24 cellular contexts compared by ENCODE assay signal in genomic region chr5:31755299-31756053, GRCh38.
"Had no signal": no experiment of that assay in that cellular context is flagged by ENCODE, and none has a peak within 500 bp of the region (broad histone marks: within the 10 kb centered on the region; RNA-seq: fewer than 3 reads in every experiment).

No MANE protein-coding gene starts in this region.

- H3K4me1 ChIP-seq: SJCRH30 had no signal

- H3K4me3 ChIP-seq: SJCRH30 had no signal

- H3K36me3 ChIP-seq: SJCRH30 had no signal

- H3K9ac ChIP-seq: KMS-11 had no signal

- H3K4me2 ChIP-seq: KMS-11 had no signal

- DNase-seq: activated CD4-positive, alpha-beta T cell treated with anti-CD3 and anti-CD28 coated beads for 4 hours; activated CD8-positive, alpha-beta memory T cell treated with anti-CD3 and anti-CD28 coated beads, Interleukin-2, amount 50 U/mL, for 4 hours; activated CD8-positive, alpha-beta T cell treated with anti-CD3 and anti-CD28 coated beads for 36 hours; activated gamma-delta T cell treated with Interleukin-2 at 50 U/mL for 16 hours; activated naive CD4-positive, alpha-beta T cell treated with anti-CD3 and anti-CD28 coated beads, Interleukin-2, amount 10 ng/mL, durations not matched to agents 7 days and 5 days; activated naive CD8-positive, alpha-beta T cell treated with anti-CD3 and anti-CD28 coated beads for 36 hours; activated T-cell treated with anti-CD3 and anti-CD28 coated beads, Interleukin-2, amount 50 U/mL, for 72 hours; MV-4-11; NCI-H1092 treated with DMSO at 0.1 percent for 48 hours; NCI-H1417 treated with DMSO at 0.1 percent for 48 hours; NCI-H1694; NCI-H2029; NCI-H2107; NCI-H2171 treated with DMSO at 0.1 percent for 48 hours; NCI-H510A treated with DMSO at 0.1 percent for 48 hours; NCI-H69; NK-92 treated with Interleukin-12 subunit alpha and Interleukin-12 subunit beta, amount 100 ng/mL, for 24 hours; OCI-M1; RPMI8226; SJCRH30 had no signal

- ATAC-seq: activated CD4-positive, CD25-positive, alpha-beta regulatory T cell treated with anti-CD3 and anti-CD28 coated beads, Interleukin-2, amount 50 U/mL, for 24 hours; activated CD8-positive, alpha-beta T cell treated with anti-CD3 and anti-CD28 coated beads for 36 hours; activated T-cell treated with anti-CD3 and anti-CD28 coated beads, Interleukin-2, amount 50 U/mL, for 72 hours; Panc1; Right ventricle myocardium inferior had no signal

- H3K9me3 ChIP-seq: SJCRH30 had no signal

- H3K27ac ChIP-seq: KMS-11, SJCRH30 had no signal
